9 cellular contexts compared by ENCODE assay signal in the genomic region with DNA sequence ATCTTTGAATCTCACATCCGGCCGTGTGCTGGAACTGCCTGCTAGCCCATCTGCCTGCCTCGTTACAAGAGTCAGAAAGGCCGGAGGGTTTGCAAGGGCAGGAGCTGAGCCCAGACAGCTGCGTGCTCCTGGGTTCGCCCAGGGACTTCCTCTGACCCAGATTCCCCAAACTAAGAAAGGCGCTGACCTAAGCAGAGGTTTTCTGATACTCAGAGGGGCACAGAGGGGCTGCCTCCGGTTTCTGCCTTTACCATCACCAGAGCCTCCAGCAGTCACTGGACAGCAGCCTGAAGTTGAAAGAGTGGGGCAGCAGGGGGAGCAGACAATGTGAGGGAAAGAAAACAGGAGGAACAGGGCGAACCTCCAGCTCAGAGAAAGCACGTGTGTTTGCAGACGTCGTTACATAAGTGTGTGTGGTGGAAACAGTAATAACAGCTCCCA. TPM values are rescaled to one million over a fixed set of nuclear protein-coding genes. Genes with fewer than 3 reads are reported as not detected.
DNase-seq lines count a peak whose midpoint lies in the region; ATAC-seq and TF ChIP-seq lines count a peak whose summit lies in the region.
"Had no signal": no experiment of that assay in that cellular context is flagged by ENCODE, and none has a peak within 500 bp of the region (broad histone marks: within the 10 kb centered on the region; RNA-seq: fewer than 3 reads in every experiment).

No MANE protein-coding gene starts in this region.

- 0 out of 2 replicates have a peak, but pooled peaks have one; percentile 16 for TF ChIP-seq CTCF in IMR-90 (conservative IDR thresholded peaks at IDR 0.05; ENCODE audit: low read depth, low read length)
- peak; percentile 17 for TF ChIP-seq CTCF in epithelial cell of proximal tubule (conservative IDR thresholded peaks at IDR 0.05; ENCODE audit: low read depth, low read length)
- peak in 4 of 5 experiments; percentile 8 to 51 (median 24) for TF ChIP-seq CTCF in tibial nerve (IDR thresholded peaks at IDR 0.05)

- H3K4ac ChIP-seq in IMR-90 (ENCODE audit: low read depth, low read length) (no peak overlapping the region), mesenchymal stem cell (ENCODE audit: low read depth in 1 of 2, low read length in 2 of 2) (no peak overlapping the region)

- no peaks in the 10 kb centered on the region for H4K20me1 ChIP-seq in IMR-90 (ENCODE audit: insufficient read depth, low read length)

- H2BK12ac ChIP-seq in mesenchymal stem cell (ENCODE audit: low read length in 2 of 2): no peak overlapping the region

- H3K9me1 ChIP-seq in IMR-90 (ENCODE audit: insufficient read depth, low read length): 0 out of 2 replicates have a peak, but pooled peaks cover 2% of the 10 kb centered on the region

- H4K8ac ChIP-seq in IMR-90 (ENCODE audit: low read depth in 2 of 2, low read length in 2 of 2): no peak overlapping the region
- no peak overlapping the region for H4K8ac ChIP-seq in mesenchymal stem cell (ENCODE audit: low read length)

- TF ChIP-seq RAD21 in IMR-90 (IDR thresholded peaks at IDR 0.05; ENCODE audit: low read length): no peak

- H2BK15ac ChIP-seq in IMR-90 (ENCODE audit: low read depth, low read length) (no peak overlapping the region), mesenchymal stem cell (ENCODE audit: low read depth, poor library complexity, severe bottlenecking) (no peak overlapping the region)

- peak in 1 of 2 donors; percentile 28 for TF ChIP-seq EP300 in tibial nerve (IDR thresholded peaks at IDR 0.05)

- no peaks in the 10 kb centered on the region for H3K4me1 Mint-ChIP-seq in effector memory CD8-positive, alpha-beta T cell (ENCODE audit: low read depth in 2 of 2)

- peak; percentile 39 for DNase-seq in IMR-90
- no peak for DNase-seq in epithelial cell of proximal tubule (ENCODE audit: low read depth)
- peak; percentile 33 for DNase-seq in mesenchymal stem cell
- DNase-seq in tibial nerve (ENCODE audit: low spot score in 2 of 2): peak; percentile 41 to 60
- DNase-seq in NCI-H1048 (lab: John Stamatoyannopoulos, UW): no peak
- no peak for DNase-seq in effector memory CD8-positive, alpha-beta T cell
- no peak for DNase-seq in SHP77 (lab: John Stamatoyannopoulos, UW)
- DNase-seq in activated CD4-positive, alpha-beta T cell treated with anti-CD3 and anti-CD28 coated beads for 4 hours: no peak

- no peaks in the 10 kb centered on the region for H3K9me3 ChIP-seq in IMR-90 (ENCODE audit: control insufficient read depth, insufficient read depth, low read length)
- no peaks in the 10 kb centered on the region for H3K9me3 ChIP-seq in mesenchymal stem cell (ENCODE audit: control insufficient read depth, low read length)
- no peaks in the 10 kb centered on the region for H3K9me3 ChIP-seq in tibial nerve

- no peak overlapping the region for H3K9ac ChIP-seq in IMR-90 (ENCODE audit: low read depth, low read length)
- peak overlapping the region; percentile 72 for H3K9ac ChIP-seq in mesenchymal stem cell (ENCODE audit: low read length)

- H4K5ac ChIP-seq in IMR-90 (ENCODE audit: low read depth, low read length): no peak overlapping the region

- H3K4me1 ChIP-seq in IMR-90 (ENCODE audit: control insufficient read depth, insufficient read depth, low read length) (no peaks in the 10 kb centered on the region), mesenchymal stem cell (ENCODE audit: control insufficient read depth, insufficient read depth, low read depth, low read length) (no peaks in the 10 kb centered on the region), tibial nerve (peaks cover 0 to 12% (median 2%) of the 10 kb centered on the region in 4 donors)

- CTCF ChIA-PET in IMR-90 (lab: Yijun Ruan, JAX): interaction anchor here (1.0 to 2.1 kb wide), 2 partner anchors 17 to 236 kb away, joined by 3 to 6 read pairs; no protein-coding TSS in a partner anchor

- peaks cover 17 to 26% of the 10 kb centered on the region in 2 donors for H3K27me3 Mint-ChIP-seq in effector memory CD8-positive, alpha-beta T cell

- no peaks in the 10 kb centered on the region for H3K36me3 Mint-ChIP-seq in effector memory CD8-positive, alpha-beta T cell (ENCODE audit: insufficient read depth)

- H3K18ac ChIP-seq in IMR-90 (ENCODE audit: low read depth, low read length): no peak overlapping the region
- no peak overlapping the region for H3K18ac ChIP-seq in mesenchymal stem cell (ENCODE audit: low read depth in 1 of 2, low read length in 2 of 2)

- no peaks in the 10 kb centered on the region for H3K36me3 ChIP-seq in IMR-90 (ENCODE audit: control insufficient read depth, insufficient read depth, low read length)
- peaks cover 0 to 3% of the 10 kb centered on the region in 2 experiments for H3K36me3 ChIP-seq in mesenchymal stem cell (ENCODE audit: control insufficient read depth in 1 of 2, insufficient read depth in 2 of 2, low read depth in 1 of 2, low read length in 2 of 2)
- peaks cover 0 to 18% (median 0%) of the 10 kb centered on the region in 3 donors for H3K36me3 ChIP-seq in tibial nerve

- ATAC-seq in IMR-90 (ENCODE audit: low read depth): peak; percentile 62
- ATAC-seq in effector memory CD8-positive, alpha-beta T cell (replicated peaks): no peak
- ATAC-seq: GM12878 had no signal

- peak overlapping the region in 1 of 2 donors; percentile 55 for H3K27ac Mint-ChIP-seq in effector memory CD8-positive, alpha-beta T cell

- dilution Hi-C loops in IMR-90 (cut with HindIII; ENCODE audit: low sequenced_read_pairs, unreplicated experiment): no loop called here

- BruUV-seq in IMR-90 (replicated peaks; lab: Mats Ljungman, UMichigan): no TSS peak

- H3K4me2 ChIP-seq in IMR-90 (ENCODE audit: low read depth, low read length) (no peak overlapping the region), mesenchymal stem cell (ENCODE audit: low read length, poor library complexity, severe bottlenecking) (no peak overlapping the region)

- no peak overlapping the region for H3K56ac ChIP-seq in IMR-90 (ENCODE audit: extremely low read depth, insufficient read depth, low read length)

- 60% methylated on average over 2 of the region's 12 CpGs; no CpG with 5 or more reads in 1 of the 2 experiments for WGBS in IMR-90 (ENCODE audit: extremely low coverage in 2 of 2, insufficient read length in 1 of 2), 2 experiments
- WGBS in mesenchymal stem cell: 56% methylated on average over 10 of the region's 12 CpGs
- 24 to 30% methylated on average over 12 of the region's 12 CpGs for WGBS in tibial nerve, 2 donors

- intact Hi-C loops in IMR-90 (cut with micrococcal nuclease): no loop called here

- H2AK5ac ChIP-seq in IMR-90 (ENCODE audit: low read depth, low read length) (no peak overlapping the region), mesenchymal stem cell (ENCODE audit: low read length, severe bottlenecking) (no peak overlapping the region)

- no peak overlapping the region for H3K27ac ChIP-seq in IMR-90 (ENCODE audit: insufficient read depth, low read length)
- H3K27ac ChIP-seq in mesenchymal stem cell (ENCODE audit: low read length, poor library complexity, severe bottlenecking): no peak overlapping the region
- H3K27ac ChIP-seq in tibial nerve: peak overlapping the region in 1 of 4 donors; percentile 38

- TF ChIP-seq POLR2A in IMR-90 (IDR thresholded peaks at IDR 0.05; ENCODE audit: low read depth, low read length): no peak
- no peak for TF ChIP-seq POLR2A in tibial nerve (IDR thresholded peaks at IDR 0.05)

- no peak overlapping the region for H3K14ac ChIP-seq in IMR-90 (replicated peaks; ENCODE audit: low read depth, low read length)
- H3K14ac ChIP-seq in mesenchymal stem cell (ENCODE audit: low read length in 2 of 2): no peak overlapping the region

- H2BK120ac ChIP-seq in IMR-90 (ENCODE audit: low read depth, low read length): no peak overlapping the region
- no peak overlapping the region for H2BK120ac ChIP-seq in mesenchymal stem cell (ENCODE audit: low read depth, low read length)

- H3K4me3 Mint-ChIP-seq in effector memory CD8-positive, alpha-beta T cell: no peak overlapping the region

- H3K23ac ChIP-seq in IMR-90 (ENCODE audit: low read depth, low read length): no peak overlapping the region
- H3K23ac ChIP-seq in mesenchymal stem cell (ENCODE audit: low read length in 2 of 2): no peak overlapping the region

- no peak overlapping the region for H2BK20ac ChIP-seq in IMR-90 (ENCODE audit: low read depth, low read length)

- H3K79me1 ChIP-seq in IMR-90 (ENCODE audit: low read depth in 1 of 2, low read length in 2 of 2) (no peaks in the 10 kb centered on the region), mesenchymal stem cell (replicated peaks; ENCODE audit: low read length, poor library complexity, severe bottlenecking) (no peaks in the 10 kb centered on the region)

- POLR2A ChIA-PET in IMR-90 (lab: Charles Lee; ENCODE audit: unreplicated experiment): no interaction called here

- H2BK5ac ChIP-seq in IMR-90 (ENCODE audit: low read depth, low read length, poor library complexity, severe bottlenecking) (no peak overlapping the region), mesenchymal stem cell (ENCODE audit: low read depth, low read length, poor library complexity, severe bottlenecking) (no peak overlapping the region)

- H2AFZ ChIP-seq in IMR-90 (replicated peaks; ENCODE audit: low read length, poor library complexity): no peak overlapping the region
- H2AFZ ChIP-seq in mesenchymal stem cell (ENCODE audit: low read depth, low read length): no peak overlapping the region

- H3K4me3 ChIP-seq in IMR-90 (ENCODE audit: insufficient read depth, low read depth, low read length) (no peak overlapping the region), epithelial cell of proximal tubule (ENCODE audit: low read depth, low read length) (no peak overlapping the region), mesenchymal stem cell (ENCODE audit: insufficient read depth in 1 of 2, low read depth in 1 of 2, low read length in 2 of 2) (peak overlapping the region in 1 of 2 experiments; percentile 27), tibial nerve (no peak overlapping the region)
- H3K4me3 ChIP-seq: GM12878 had no signal

- no peak overlapping the region for H4K91ac ChIP-seq in IMR-90 (ENCODE audit: insufficient read depth, low read depth, low read length)
- H4K91ac ChIP-seq in mesenchymal stem cell (ENCODE audit: low read length): no peak overlapping the region

- H2AK9ac ChIP-seq in IMR-90 (replicated peaks; ENCODE audit: low read depth, low read length, poor library complexity): no peak overlapping the region

- H3K9me3 Mint-ChIP-seq in effector memory CD8-positive, alpha-beta T cell: no peaks in the 10 kb centered on the region

- in situ Hi-C loops in IMR-90 (cut with MboI; ENCODE audit: low sequenced_read_pairs): no loop called here

- H3K27me3 ChIP-seq in IMR-90 (ENCODE audit: control insufficient read depth, insufficient read depth, low read length) (peaks cover 13% of the 10 kb centered on the region), mesenchymal stem cell (ENCODE audit: control insufficient read depth in 1 of 2, insufficient read depth in 1 of 2, low read length in 2 of 2) (peaks cover 0 to 41% of the 10 kb centered on the region in 2 experiments), tibial nerve (no peaks in the 10 kb centered on the region)

RNA-seq across cellular contexts. Expression of a gene that starts 33.4 kb away (rescaled TPM):
- total RNA-seq in IMR-90 (2012; rRNA removed) (17.2 and 22.2 TPM in 2 replicates), epithelial cell of proximal tubule (10.0 and 16.7 TPM in 2 replicates), tibial nerve (10 to 100 TPM in 3 of 4 donors, 1 to 10 TPM in 1; 3.5 to 11.7 (median 10.7) TPM)
- 6.9 and 8.2 TPM in 2 replicates for polyA plus RNA-seq in IMR-90 (2012; rRNA removed)
- polyA plus RNA-seq in IMR-90 (2012; cell fraction: cytosol; rRNA removed): 1.3 and 1.8 TPM in 2 replicates
- 5.3 and 13.9 TPM in 2 replicates for polyA plus RNA-seq in IMR-90 (2012; cell fraction: nucleus; rRNA removed; ENCODE audit: low replicate concordance)
- 5.3 TPM for polyA plus RNA-seq in mesenchymal stem cell (2013, experiment 1 of 2)
- polyA plus RNA-seq in mesenchymal stem cell (2013, experiment 2 of 2): 5.5 TPM

Comparison
In these comparisons a context has a peak if more than half of its experiments do, and no peak if none do; other contexts are left out.
1. DNase-seq: peak in IMR-90 (single experiment), mesenchymal stem cell (single experiment) and tibial nerve (2 of 2); none in epithelial cell of proximal tubule (single experiment), NCI-H1048 (single experiment), effector memory CD8-positive, alpha-beta T cell (0 of 3), SHP77 (0 of 2) and activated CD4-positive, alpha-beta T cell treated with anti-CD3 and anti-CD28 coated beads for 4 hours (0 of 2).
2. Peak in every context shown above with its lines, with median percentiles within 50 percentile points of each other: CTCF ChIP-seq.